9 cellular contexts compared by ENCODE assay signal in the genomic region with DNA sequence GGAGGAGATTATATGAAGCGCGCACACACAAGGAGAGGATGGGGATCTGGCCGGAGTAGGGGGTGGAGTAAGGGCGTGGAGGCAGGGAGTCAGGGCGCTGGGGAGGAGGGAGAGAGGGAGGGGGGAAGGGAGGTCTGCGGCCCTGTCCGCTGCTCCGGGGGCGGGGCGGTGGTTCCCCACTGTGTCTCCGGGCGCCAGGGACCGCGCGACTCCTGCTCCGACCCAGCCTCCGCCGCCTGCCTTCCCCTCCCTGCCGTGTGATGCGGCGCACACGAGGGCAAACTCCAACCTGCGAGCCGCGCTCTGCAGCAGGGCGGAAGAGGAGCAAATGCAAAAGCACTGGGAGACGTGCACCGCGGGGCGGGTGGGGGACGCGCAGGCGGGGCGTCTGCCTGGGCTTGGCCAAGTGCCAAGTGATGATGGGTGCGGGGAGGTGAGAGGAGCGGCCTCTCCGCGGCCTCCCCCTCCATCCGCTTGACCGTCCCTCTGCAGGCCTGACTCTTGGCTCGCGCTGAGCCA. TPM values are rescaled to one million over a fixed set of nuclear protein-coding genes. Genes with fewer than 3 reads are reported as not detected.
A peak's percentile ranks its signal among the peaks of the same experiment; 100 is the strongest.
DNase-seq lines count a peak whose midpoint lies in the region; ATAC-seq, FAIRE-seq and TF ChIP-seq lines count a peak whose summit lies in the region.
"Had no signal": no experiment of that assay in that cellular context is flagged by ENCODE, and none has a peak within 500 bp of the region (broad histone marks: within the 10 kb centered on the region; RNA-seq: fewer than 3 reads in every experiment).

A gene with protein sequence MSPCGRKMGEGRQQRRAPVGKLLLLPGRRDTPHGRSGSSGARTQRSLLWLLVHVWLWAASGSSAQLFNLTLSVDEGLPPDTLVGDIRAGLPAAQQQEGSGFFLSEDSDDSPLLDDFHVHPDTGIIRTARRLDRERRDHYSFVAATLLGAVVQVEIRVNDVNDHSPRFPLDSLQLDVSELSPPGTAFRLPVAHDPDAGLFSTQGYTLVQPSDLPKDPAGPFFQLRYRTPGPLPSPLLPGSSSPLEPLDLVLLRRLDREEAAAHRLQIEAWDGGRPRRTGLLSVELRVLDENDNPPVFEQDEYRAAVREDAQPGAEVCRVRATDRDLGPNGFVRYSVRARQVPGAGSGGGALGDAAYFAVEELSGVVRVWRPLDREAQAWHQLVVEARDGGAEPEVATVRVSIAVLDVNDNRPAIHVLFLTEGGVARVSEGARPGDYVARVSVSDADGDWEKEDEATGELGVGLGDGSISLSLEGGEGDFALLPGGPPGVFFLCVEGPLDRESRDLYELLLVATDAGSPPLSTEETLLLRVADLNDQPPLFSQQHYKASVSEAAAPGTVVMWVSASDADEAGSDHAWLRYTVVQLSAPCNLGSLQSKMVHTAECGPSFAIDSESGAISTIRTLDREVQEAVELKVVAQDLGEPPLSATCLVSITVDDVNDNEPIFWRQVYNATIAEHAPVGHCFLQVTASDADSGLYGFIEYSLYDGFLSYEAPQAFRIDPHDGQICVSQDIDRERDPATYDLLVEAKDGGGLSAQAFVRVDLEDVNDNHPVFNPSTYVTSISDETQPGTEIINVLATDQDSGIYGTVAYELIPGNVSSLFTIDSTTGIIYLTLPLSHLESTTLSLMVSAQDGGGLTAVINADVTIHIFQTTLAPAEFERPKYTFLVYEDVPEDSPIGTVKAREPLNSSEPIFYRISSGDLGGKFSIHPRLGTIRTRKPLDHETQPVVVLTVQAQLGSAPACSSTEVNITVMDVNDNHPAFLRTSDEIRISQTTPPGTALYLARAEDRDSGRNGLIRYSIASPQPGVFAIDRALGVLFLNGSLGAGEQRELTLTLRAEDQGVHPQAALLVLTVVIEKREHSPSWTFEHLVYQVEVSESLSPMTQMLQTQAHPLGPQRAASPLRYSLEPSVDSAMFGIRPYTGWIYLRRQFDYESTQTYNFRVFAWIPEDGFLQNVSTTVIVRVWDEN (N-terminal part only) (minus strand): TSS at position 69 of the 519 bp plus-strand sequence. CDS start 444 bp downstream, outside the sequence.

- FAIRE-seq in GM12878 (lab: Jason Lieb, UNC): no peak

- no peaks in the 10 kb centered on the region for H3K9me3 ChIP-seq in GM23248 (ENCODE audit: low read depth)
- H3K9me3 ChIP-seq in GM12878 (replicated peaks; ENCODE audit: control insufficient read depth, insufficient read depth, low read length): no peaks in the 10 kb centered on the region; the same call in 2 of the 3 replicates
- no peaks in the 10 kb centered on the region for H3K9me3 ChIP-seq in subcutaneous abdominal adipose tissue (ENCODE audit: control insufficient read depth in 5 of 5, low read length in 5 of 5)

- peak; percentile 12 for DNase-seq in activated T-cell treated with anti-CD3 and anti-CD28 coated beads for 48 hours (ENCODE audit: low read depth)
- no peak for DNase-seq in activated T-cell treated with anti-CD3 and anti-CD28 coated beads, Interleukin-2, amount 50 U/mL, for 1 hour
- DNase-seq in GM23248: peak; percentile 13
- DNase-seq in NCI-H1417 treated with DMSO at 0.1 percent for 48 hours (lab: John Stamatoyannopoulos, UW): peak; percentile 73
- DNase-seq in GM12878 (ENCODE audit: low read depth, low spot score): no peak
- no peak for DNase-seq in kidney epithelial cell (ENCODE audit: low read depth)
- no peak for DNase-seq in NCI-H2196 (lab: John Stamatoyannopoulos, UW; ENCODE audit: unreplicated experiment)

- CTCF ChIA-PET in GM12878 (lab: Yijun Ruan, JAX): no interaction called here

- peak; percentile 79 for ATAC-seq in GM12878

- H3K4me2 ChIP-seq in GM23248 (ENCODE audit: unreplicated experiment) (no peak within 1 kb of the TSS), GM12878 (ENCODE audit: control insufficient read depth, insufficient read depth) (peak within 1 kb of the TSS; percentile 71; the same call in 1 of the 2 replicates)

- H2AFZ ChIP-seq in GM23248 (peak within 1 kb of the TSS; percentile 42), GM12878 (ENCODE audit: control insufficient read depth, low read depth, low read length) (no peak within 1 kb of the TSS; the same call in 1 of the 2 replicates)

- no peaks in the 10 kb centered on the region for H3K9me2 ChIP-seq in GM23248 (ENCODE audit: insufficient read depth)

- H3F3A ChIP-seq in GM23248 (ENCODE audit: insufficient read depth): no peaks in the 10 kb centered on the region

- no peak for TF ChIP-seq POLR2A in GM12878 (IDR thresholded peaks at IDR 0.05; ENCODE audit: low read depth, low read length)

- no peaks in the 10 kb centered on the region for H3K36me3 ChIP-seq in GM23248 (ENCODE audit: low read depth)
- H3K36me3 ChIP-seq in GM12878 (ENCODE audit: control insufficient read depth in 2 of 2, insufficient read depth in 2 of 2, low read length in 1 of 2): no peaks in the 10 kb centered on the region
- no peaks in the 10 kb centered on the region for H3K36me3 ChIP-seq in kidney epithelial cell (ENCODE audit: control insufficient read depth, insufficient read depth, low read length)
- H3K36me3 ChIP-seq in subcutaneous abdominal adipose tissue (ENCODE audit: control insufficient read depth in 5 of 5, insufficient read depth in 5 of 5, low read length in 5 of 5): no peaks in the 10 kb centered on the region

- no peak for TF ChIP-seq RAD21 in GM12878 (IDR thresholded peaks at IDR 0.05; ENCODE audit: insufficient read depth, low read depth, low read length)

- SMC1A ChIA-PET in GM12878 (lab: Charles Lee; ENCODE audit: uncharacterized antibody, unreplicated experiment): no interaction called here

- 1 to 4% methylated on average over 21 to 40 of the region's 42 CpGs for WGBS in GM23248 (ENCODE audit: low coverage in 1 of 2, low lambda C conversion rate in 2 of 2, missing lambda C conversion rate in 2 of 2), 2 experiments
- 28% methylated on average over 14 of the region's 42 CpGs for WGBS in GM12878 (ENCODE audit: insufficient coverage, insufficient replicate concordance, low lambda C conversion rate, missing lambda C conversion rate)

- H3K9ac ChIP-seq in GM23248: no peak within 1 kb of the TSS
- H3K9ac ChIP-seq in GM12878 (ENCODE audit: control insufficient read depth, insufficient read depth, low read length): no peak within 1 kb of the TSS
- H3K9ac ChIP-seq in subcutaneous abdominal adipose tissue (ENCODE audit: low read length in 5 of 5): no peak within 1 kb of the TSS

- TF ChIP-seq CTCF in GM12878 (IDR thresholded peaks at IDR 0.05 in 2 of 3, conservative IDR thresholded peaks at IDR 0.05 in 1 of 3; ENCODE audit: control insufficient read depth in 2 of 3, extremely low read depth in 1 of 3, insufficient read depth in 1 of 3, low read depth in 3 of 3, low read length in 3 of 3) (no peak), kidney epithelial cell (IDR thresholded peaks at IDR 0.05; ENCODE audit: insufficient read depth, low read length, poor library complexity, severe bottlenecking) (no peak)

- 0 out of 2 replicates have a peak within 1 kb of the TSS, but pooled peaks have one; percentile 11 for H3K4me3 ChIP-seq in GM23248
- H3K4me3 ChIP-seq in GM12878: peak within 1 kb of the TSS; percentile 46; the same call in 1 of the 2 replicates
- H3K4me3 ChIP-seq in kidney epithelial cell (ENCODE audit: low read depth, low read length): peak within 1 kb of the TSS; percentile 18
- H3K4me3 ChIP-seq in subcutaneous abdominal adipose tissue (ENCODE audit: low read depth in 1 of 5, low read length in 5 of 5): peak within 1 kb of the TSS; percentile 39 to 53 (median 39)

- H4K20me1 ChIP-seq in GM23248 (ENCODE audit: insufficient read depth) (no peaks in the 10 kb centered on the region), GM12878 (ENCODE audit: control insufficient read depth, insufficient read depth) (no peaks in the 10 kb centered on the region)

- no peaks in the 10 kb centered on the region for H3K4me1 ChIP-seq in GM23248 (ENCODE audit: insufficient read depth)
- no peaks in the 10 kb centered on the region for H3K4me1 ChIP-seq in GM12878 (ENCODE audit: control insufficient read depth, insufficient read depth, low read length)
- H3K4me1 ChIP-seq in subcutaneous abdominal adipose tissue (ENCODE audit: control insufficient read depth in 5 of 5, insufficient read depth in 5 of 5, low read length in 5 of 5): peaks cover 0 to 26% (median 24%) of the 10 kb centered on the region in 5 donors

- POLR2A ChIA-PET in GM12878 (lab: Charles Lee): no interaction called here

- H3K27ac ChIP-seq in GM23248 (no peak within 1 kb of the TSS), GM12878 (ENCODE audit: control insufficient read depth, insufficient read depth) (no peak within 1 kb of the TSS), subcutaneous abdominal adipose tissue (ENCODE audit: low read depth, low read length) (no peak within 1 kb of the TSS)

- RAD21 ChIA-PET in GM12878 (lab: Charles Lee; ENCODE audit: unreplicated experiment): no interaction called here

- in situ Hi-C loops in GM23248 (cut with MboI): no loop called here
- in situ Hi-C loops in GM12878 (cut with MboI): no loop called here

- H3K27me3 ChIP-seq in GM23248 (replicated peaks; ENCODE audit: insufficient read depth) (peaks cover 62% of the 10 kb centered on the region), GM12878 (replicated peaks in 1 of 2; ENCODE audit: control insufficient read depth in 2 of 2, insufficient read depth in 2 of 2, low read length in 1 of 2) (peaks cover 6 to 7% of the 10 kb centered on the region in 2 experiments), kidney epithelial cell (ENCODE audit: control insufficient read depth, insufficient read depth, low read length) (peaks cover 43% of the 10 kb centered on the region), subcutaneous abdominal adipose tissue (ENCODE audit: control insufficient read depth in 5 of 5, insufficient read depth in 4 of 5, low read length in 5 of 5) (peaks cover 16 to 43% (median 36%) of the 10 kb centered on the region in 5 donors)

- no TSS peak for BruUV-seq in GM12878 (replicated peaks; lab: Mats Ljungman, UMichigan)

- H3K79me2 ChIP-seq in GM23248 (ENCODE audit: insufficient read depth): no peaks in the 10 kb centered on the region
- H3K79me2 ChIP-seq in GM12878 (ENCODE audit: control insufficient read depth, insufficient read depth, low read length): no peaks in the 10 kb centered on the region

- intact Hi-C loops in GM12878 (cut with micrococcal nuclease; ENCODE audit: unreplicated experiment): no loop called here

- TF ChIP-seq EP300 in GM12878 (IDR thresholded peaks at IDR 0.05; ENCODE audit: borderline replicate concordance in 1 of 2, control insufficient read depth in 1 of 2, low read depth in 2 of 2, low read length in 2 of 2): no peak

RNA-seq across cellular contexts. Expression of the gene that starts here (rescaled TPM):
- total RNA-seq in GM23248 (2014; rRNA removed; shearing (Covaris generic)): not detected in 2 replicates
- polyA plus RNA-seq in GM23248 (2016; fragmentation: Nextera tagmentation; extraction: Ambion mirVana) (not detected in 2 replicates), GM12878 (2011; rRNA removed) (0.04 and 0.08 TPM in 2 replicates), GM12878 (2014; fragmentation: Illumina TruSeq; extraction: Trizol) (0.01 and 0.02 TPM in 2 replicates), GM12878 (2014; fragmentation: Nextera tagmentation; extraction: Ambion mirVana) (not detected), GM12878 (2014; rRNA removed) (0.01 TPM in 1 of 2 replicates, not detected in the other), GM12878 (2016; fragmentation: Nextera tagmentation; extraction: Ambion mirVana) (under 1 TPM; 0.01 to 0.14 TPM)
- total RNA-seq in GM12878 (2013; cell fraction: nucleolus; rRNA removed): 0.10 and 0.46 TPM in 2 replicates
- total RNA-seq in GM12878 (2014; rRNA removed) (0.05 and 0.06 TPM in 2 replicates), GM12878 (2014; rRNA removed; fragmentation: Illumina TruSeq; extraction: Trizol) (0.05 and 0.31 TPM in 2 replicates), GM12878 (2021) (0.03 TPM in 1 of 2 replicates, not detected in the other), kidney epithelial cell (0.75 and 3.1 TPM in 2 replicates)
- polyA plus RNA-seq in GM12878 (2011; ENCODE audit: low read depth): 0.03 TPM
- 0.03 and 0.05 TPM in 2 replicates for polyA plus RNA-seq in GM12878 (2011; cell fraction: cytosol; rRNA removed)
- 0.10 and 0.12 TPM in 2 replicates for polyA plus RNA-seq in GM12878 (2011; cell fraction: nucleus; rRNA removed)
- 0.14 and 0.16 TPM in 2 replicates for polyA plus RNA-seq in GM12878 (2012)
- 0.15 TPM in 2 replicates for polyA minus RNA-seq in GM12878 (2011; rRNA and poly(A)+ RNA removed)
- not detected in 2 replicates for polyA minus RNA-seq in GM12878 (2011; cell fraction: cytosol; rRNA and poly(A)+ RNA removed)
- 0.24 and 0.57 TPM in 2 replicates for polyA minus RNA-seq in GM12878 (2011; cell fraction: nucleus; rRNA and poly(A)+ RNA removed)
- total RNA-seq: subcutaneous adipose tissue had no signal

Comparison
In these comparisons a context has a peak if more than half of its experiments do, and no peak if none do; other contexts are left out.
1. DNase-seq: peak in activated T-cell treated with anti-CD3 and anti-CD28 coated beads for 48 hours (single experiment) and NCI-H1417 treated with DMSO at 0.1 percent for 48 hours (single experiment); none in activated T-cell treated with anti-CD3 and anti-CD28 coated beads, Interleukin-2, amount 50 U/mL, for 1 hour (single experiment), GM12878 (single experiment), kidney epithelial cell (single experiment) and NCI-H2196 (single experiment).
2. Peak in DNase-seq and H3K4me3 ChIP-seq in GM23248; RNA of the gene not detected or under 1 TPM.
3. Peak in ATAC-seq, H3K4me3 ChIP-seq and H3K4me2 ChIP-seq in GM12878; RNA of the gene not detected or under 1 TPM.
4. Peak in every context shown above with its lines, with median percentiles within 50 percentile points of each other: H3K4me3 ChIP-seq.